ENCODE assay signal across 1 cellular context in genomic region chr14:35292051-35292769, GRCh38.
TF ChIP-seq lines count a peak whose summit lies in the region.

Gene PSMA6, plus strand, starts transcription at chr14:35292382. Its CDS starts 95 bp downstream, at chr14:35292477.

TF ChIP-seq in HepG2, 621 proteins besides CTCF, POLR2A, EP300 and RAD21 (continued from another document and continues in another):
- TF ChIP-seq TFE3 (CRISPR knock-in tag; IDR thresholded peaks at IDR 0.05) (peak; percentile 92), ZNF552 (CRISPR knock-in tag; IDR thresholded peaks at IDR 0.05; ENCODE audit: borderline replicate concordance) (peak; percentile 30; the same call in 1 of the 2 replicates), ZNF660 (CRISPR knock-in tag; IDR thresholded peaks at IDR 0.05; ENCODE audit: borderline replicate concordance, low read depth) (0 out of 2 replicates have a peak, but pooled peaks have one; percentile 60), HNF4G (IDR thresholded peaks at IDR 0.05; ENCODE audit: borderline replicate concordance, low read depth, low read length) (peak; percentile 31; the same call in 1 of the 2 replicates), HNF4G (CRISPR knock-in tag; IDR thresholded peaks at IDR 0.05; ENCODE audit: borderline replicate concordance, low read depth) (peak; percentile 79), SOX13 (IDR thresholded peaks at IDR 0.05) (0 out of 2 replicates have a peak, but pooled peaks have one; percentile 46), SOX13 (CRISPR knock-in tag; conservative IDR thresholded peaks at IDR 0.05 in 1 of 2, IDR thresholded peaks at IDR 0.05 in 1 of 2) (peak in 1 of 2 experiments; percentile 79; a peak in 2 of 4 replicates), TMF1 (CRISPR knock-in tag; IDR thresholded peaks at IDR 0.05; ENCODE audit: low read depth) (no peak; the same call in none of the 2 replicates), ZNF329 (CRISPR knock-in tag; IDR thresholded peaks at IDR 0.05; ENCODE audit: low read depth) (peak; percentile 95), ZNF749 (CRISPR knock-in tag; IDR thresholded peaks at IDR 0.05; ENCODE audit: borderline replicate concordance) (peak; percentile 97), ZC3H13 (CRISPR knock-in tag; IDR thresholded peaks at IDR 0.05) (peak; percentile 85; the same call in 1 of the 2 replicates), XRCC5 (optimal IDR thresholded peaks at IDR 0.05; ENCODE audit: low read length) (peak; percentile 94), ZNF296 (CRISPR knock-in tag; conservative IDR thresholded peaks at IDR 0.05) (peak; percentile 97), ZNF331 (CRISPR knock-in tag; IDR thresholded peaks at IDR 0.05) (peak; percentile 92), ZNF615 (CRISPR knock-in tag; IDR thresholded peaks at IDR 0.05; ENCODE audit: borderline replicate concordance) (no peak; the same call in 1 of the 2 replicates), ZNF572 (CRISPR knock-in tag; IDR thresholded peaks at IDR 0.05) (peak; percentile 99), BCLAF1 (IDR thresholded peaks at IDR 0.05) (no peak), HCFC1 (IDR thresholded peaks at IDR 0.05; ENCODE audit: low read depth, low read length) (peak; percentile 76), ZNF230 (CRISPR knock-in tag; IDR thresholded peaks at IDR 0.05) (peak; percentile 99), REPIN1 (CRISPR knock-in tag; IDR thresholded peaks at IDR 0.05; ENCODE audit: borderline replicate concordance, low read depth) (peak; percentile 99), NRL (CRISPR knock-in tag; IDR thresholded peaks at IDR 0.05; ENCODE audit: borderline replicate concordance) (peak; percentile 100), ZNF713 (CRISPR knock-in tag; IDR thresholded peaks at IDR 0.05) (peak; percentile 97), SRSF1 (optimal IDR thresholded peaks at IDR 0.05; ENCODE audit: low read depth, low read length) (peak; percentile 99), ZNF205 (CRISPR knock-in tag; IDR thresholded peaks at IDR 0.05) (peak; percentile 97), ZNF224 (CRISPR knock-in tag; IDR thresholded peaks at IDR 0.05) (peak; percentile 98), ADNP (CRISPR knock-in tag; IDR thresholded peaks at IDR 0.05) (no peak), FOXM1 (CRISPR knock-in tag; IDR thresholded peaks at IDR 0.05) (no peak), HDAC2 (CRISPR knock-in tag; IDR thresholded peaks at IDR 0.05) (peak; percentile 93), EHMT2 (IDR thresholded peaks at IDR 0.05; ENCODE audit: borderline replicate concordance, low read depth, low read length) (no peak), ONECUT2 (CRISPR knock-in tag; IDR thresholded peaks at IDR 0.05) (peak; percentile 46; the same call in 1 of the 2 replicates), CEBPB (IDR thresholded peaks at IDR 0.05; ENCODE audit: borderline replicate concordance, low read depth, low read length) (peak; percentile 33; the same call in 1 of the 2 replicates), ZNF614 (CRISPR knock-in tag; IDR thresholded peaks at IDR 0.05; ENCODE audit: borderline replicate concordance) (peak; percentile 99), SMARCE1 (IDR thresholded peaks at IDR 0.05; ENCODE audit: borderline replicate concordance) (no peak), MAZ (IDR thresholded peaks at IDR 0.05; ENCODE audit: borderline replicate concordance, low read depth, low read length) (peak; percentile 99), MAZ (CRISPR knock-in tag; IDR thresholded peaks at IDR 0.05; ENCODE audit: low read depth) (peak; percentile 95), KDM1A (CRISPR knock-in tag; IDR thresholded peaks at IDR 0.05) (0 out of 2 replicates have a peak, but pooled peaks have one; percentile 13), MTA3 (CRISPR knock-in tag; IDR thresholded peaks at IDR 0.05) (peak; percentile 85; the same call in 1 of the 2 replicates), PCBP1 (IDR thresholded peaks at IDR 0.05; ENCODE audit: borderline replicate concordance, low read depth, low read length) (peak; percentile 97), RNF2 (conservative IDR thresholded peaks at IDR 0.05; ENCODE audit: low read depth) (no peak; the same call in none of the 2 replicates), ZNF143 (CRISPR knock-in tag; IDR thresholded peaks at IDR 0.05) (peak; percentile 68), EEA1 (CRISPR knock-in tag; IDR thresholded peaks at IDR 0.05; ENCODE audit: borderline replicate concordance) (peak; percentile 75; the same call in 1 of the 2 replicates), ZNF616 (CRISPR knock-in tag; IDR thresholded peaks at IDR 0.05; ENCODE audit: low read depth) (peak; percentile 36; the same call in 1 of the 2 replicates), HNRNPK (IDR thresholded peaks at IDR 0.05; ENCODE audit: low read depth, low read length, poor library complexity, severe bottlenecking) (no peak), ARID3A (IDR thresholded peaks at IDR 0.05; ENCODE audit: low read depth, low read length) (peak; percentile 60; the same call in 1 of the 2 replicates), ZNF780A (CRISPR knock-in tag; IDR thresholded peaks at IDR 0.05) (peak; percentile 14; the same call in 1 of the 2 replicates), ZNF101 (CRISPR knock-in tag; IDR thresholded peaks at IDR 0.05; ENCODE audit: borderline replicate concordance, low read depth) (peak; percentile 87; the same call in 1 of the 2 replicates), PREB (CRISPR knock-in tag; IDR thresholded peaks at IDR 0.05) (peak; percentile 90), JDP2 (CRISPR knock-in tag; IDR thresholded peaks at IDR 0.05; ENCODE audit: borderline replicate concordance) (no peak), MXI1 (IDR thresholded peaks at IDR 0.05; ENCODE audit: borderline replicate concordance, low read depth, low read length) (peak; percentile 94; the same call in 2 of the 3 replicates), ZFP41 (CRISPR knock-in tag; IDR thresholded peaks at IDR 0.05; ENCODE audit: borderline replicate concordance) (no peak), HDAC1 (CRISPR knock-in tag; IDR thresholded peaks at IDR 0.05) (peak; percentile 95), RARG (CRISPR knock-in tag; IDR thresholded peaks at IDR 0.05; ENCODE audit: low read depth) (0 out of 2 replicates have a peak, but pooled peaks have one; percentile 59), ARID2 (CRISPR knock-in tag; IDR thresholded peaks at IDR 0.05; ENCODE audit: borderline replicate concordance) (peak; percentile 81), ARHGAP35 (CRISPR knock-in tag; IDR thresholded peaks at IDR 0.05; ENCODE audit: borderline replicate concordance) (peak; percentile 98), PCBP2 (optimal IDR thresholded peaks at IDR 0.05; ENCODE audit: low read depth, low read length, poor library complexity, severe bottlenecking) (no peak), MXD4 (CRISPR knock-in tag; IDR thresholded peaks at IDR 0.05) (peak; percentile 98)
- TF ChIP-seq, protein P1, sequence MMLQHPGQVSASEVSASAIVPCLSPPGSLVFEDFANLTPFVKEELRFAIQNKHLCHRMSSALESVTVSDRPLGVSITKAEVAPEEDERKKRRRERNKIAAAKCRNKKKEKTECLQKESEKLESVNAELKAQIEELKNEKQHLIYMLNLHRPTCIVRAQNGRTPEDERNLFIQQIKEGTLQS (CRISPR knock-in tag; IDR thresholded peaks at IDR 0.05) = peak; percentile 62; the same call in 1 of the 2 replicates
- TF ChIP-seq, protein P2, sequence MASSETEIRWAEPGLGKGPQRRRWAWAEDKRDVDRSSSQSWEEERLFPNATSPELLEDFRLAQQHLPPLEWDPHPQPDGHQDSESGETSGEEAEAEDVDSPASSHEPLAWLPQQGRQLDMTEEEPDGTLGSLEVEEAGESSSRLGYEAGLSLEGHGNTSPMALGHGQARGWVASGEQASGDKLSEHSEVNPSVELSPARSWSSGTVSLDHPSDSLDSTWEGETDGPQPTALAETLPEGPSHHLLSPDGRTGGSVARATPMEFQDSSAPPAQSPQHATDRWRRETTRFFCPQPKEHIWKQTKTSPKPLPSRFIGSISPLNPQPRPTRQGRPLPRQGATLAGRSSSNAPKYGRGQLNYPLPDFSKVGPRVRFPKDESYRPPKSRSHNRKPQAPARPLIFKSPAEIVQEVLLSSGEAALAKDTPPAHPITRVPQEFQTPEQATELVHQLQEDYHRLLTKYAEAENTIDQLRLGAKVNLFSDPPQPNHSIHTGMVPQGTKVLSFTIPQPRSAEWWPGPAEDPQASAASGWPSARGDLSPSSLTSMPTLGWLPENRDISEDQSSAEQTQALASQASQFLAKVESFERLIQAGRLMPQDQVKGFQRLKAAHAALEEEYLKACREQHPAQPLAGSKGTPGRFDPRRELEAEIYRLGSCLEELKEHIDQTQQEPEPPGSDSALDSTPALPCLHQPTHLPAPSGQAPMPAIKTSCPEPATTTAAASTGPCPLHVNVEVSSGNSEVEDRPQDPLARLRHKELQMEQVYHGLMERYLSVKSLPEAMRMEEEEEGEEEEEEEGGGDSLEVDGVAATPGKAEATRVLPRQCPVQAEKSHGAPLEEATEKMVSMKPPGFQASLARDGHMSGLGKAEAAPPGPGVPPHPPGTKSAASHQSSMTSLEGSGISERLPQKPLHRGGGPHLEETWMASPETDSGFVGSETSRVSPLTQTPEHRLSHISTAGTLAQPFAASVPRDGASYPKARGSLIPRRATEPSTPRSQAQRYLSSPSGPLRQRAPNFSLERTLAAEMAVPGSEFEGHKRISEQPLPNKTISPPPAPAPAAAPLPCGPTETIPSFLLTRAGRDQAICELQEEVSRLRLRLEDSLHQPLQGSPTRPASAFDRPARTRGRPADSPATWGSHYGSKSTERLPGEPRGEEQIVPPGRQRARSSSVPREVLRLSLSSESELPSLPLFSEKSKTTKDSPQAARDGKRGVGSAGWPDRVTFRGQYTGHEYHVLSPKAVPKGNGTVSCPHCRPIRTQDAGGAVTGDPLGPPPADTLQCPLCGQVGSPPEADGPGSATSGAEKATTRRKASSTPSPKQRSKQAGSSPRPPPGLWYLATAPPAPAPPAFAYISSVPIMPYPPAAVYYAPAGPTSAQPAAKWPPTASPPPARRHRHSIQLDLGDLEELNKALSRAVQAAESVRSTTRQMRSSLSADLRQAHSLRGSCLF (CRISPR knock-in tag; IDR thresholded peaks at IDR 0.05; ENCODE audit: borderline replicate concordance) = peak; percentile 83; the same call in 1 of the 2 replicates
- TF ChIP-seq, protein P3, sequence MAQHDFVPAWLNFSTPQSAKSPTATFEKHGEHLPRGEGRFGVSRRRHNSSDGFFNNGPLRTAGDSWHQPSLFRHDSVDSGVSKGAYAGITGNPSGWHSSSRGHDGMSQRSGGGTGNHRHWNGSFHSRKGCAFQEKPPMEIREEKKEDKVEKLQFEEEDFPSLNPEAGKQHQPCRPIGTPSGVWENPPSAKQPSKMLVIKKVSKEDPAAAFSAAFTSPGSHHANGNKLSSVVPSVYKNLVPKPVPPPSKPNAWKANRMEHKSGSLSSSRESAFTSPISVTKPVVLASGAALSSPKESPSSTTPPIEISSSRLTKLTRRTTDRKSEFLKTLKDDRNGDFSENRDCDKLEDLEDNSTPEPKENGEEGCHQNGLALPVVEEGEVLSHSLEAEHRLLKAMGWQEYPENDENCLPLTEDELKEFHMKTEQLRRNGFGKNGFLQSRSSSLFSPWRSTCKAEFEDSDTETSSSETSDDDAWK (CRISPR knock-in tag; IDR thresholded peaks at IDR 0.05) = no peak
